Comparison of ENCODE assay signal across 8 cellular contexts in the genomic region with DNA sequence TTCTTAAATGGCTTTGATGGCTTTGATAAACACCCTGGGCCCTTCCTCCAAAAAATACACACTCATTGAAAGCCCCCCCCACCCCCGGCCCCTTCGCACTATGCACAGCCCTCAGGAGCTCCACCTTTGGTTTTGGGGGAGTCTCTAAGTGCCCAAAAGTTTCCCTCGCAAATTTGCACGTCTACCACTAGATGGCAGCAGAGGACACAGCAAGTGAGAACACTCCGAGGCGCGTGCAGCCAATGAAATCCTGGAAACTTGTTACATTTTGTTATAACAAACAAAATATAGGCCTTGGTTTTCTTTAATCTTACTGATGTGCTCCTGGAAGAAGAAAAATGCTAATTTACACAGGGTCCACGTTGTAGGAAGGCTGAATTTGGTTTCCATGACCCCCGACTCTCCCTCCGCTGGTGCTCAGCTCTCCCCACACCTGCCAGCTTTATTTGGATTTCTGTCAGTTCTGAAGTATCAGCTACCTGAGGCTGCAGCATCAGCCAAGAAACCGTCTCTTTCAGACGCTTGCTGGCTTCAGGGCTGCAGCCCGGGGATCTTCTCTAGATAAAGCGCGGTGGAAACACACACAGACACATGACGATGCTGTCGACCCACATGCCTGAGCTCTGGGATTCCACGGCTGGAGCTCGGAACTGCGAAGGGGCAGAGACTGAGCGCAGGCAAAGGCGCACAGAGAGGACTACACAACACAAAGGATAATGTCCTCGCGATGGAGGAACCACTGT.
DNase-seq lines count a peak whose midpoint lies in the region; ATAC-seq, FAIRE-seq and TF ChIP-seq lines count a peak whose summit lies in the region.

No MANE protein-coding gene starts in this region.

- H3K9me3 ChIP-seq in small intestine (ENCODE audit: control insufficient read depth, low read depth), result no peaks in the 10 kb centered on the region

- no peaks in the 10 kb centered on the region for H3K27me3 ChIP-seq in small intestine (ENCODE audit: control insufficient read depth in 2 of 2, insufficient read depth in 2 of 2, low read length in 2 of 2)

- no peaks in the 10 kb centered on the region for H3K4me1 ChIP-seq in small intestine (ENCODE audit: control insufficient read depth in 2 of 2, insufficient read depth in 1 of 2, low read depth in 1 of 2, low read length in 1 of 2)

- 52 to 53% (median 53%) methylated on average over 24 of the region's 24 CpGs for WGBS in small intestine, 3 donors

- H3K4me3 ChIP-seq in AG09309 (ENCODE audit: control insufficient read depth, low read depth, low read length) (no peak overlapping the region), small intestine (ENCODE audit: low read depth in 1 of 2, low read length in 2 of 2) (no peak overlapping the region)

- no peaks in the 10 kb centered on the region for H3K36me3 ChIP-seq in small intestine (ENCODE audit: control insufficient read depth in 2 of 2, insufficient read depth in 2 of 2, low read length in 2 of 2)

- H3K27ac ChIP-seq in small intestine (ENCODE audit: low read depth in 1 of 2, low read length in 1 of 2), result no peak overlapping the region

- FAIRE-seq in small intestine (lab: Jason Lieb, UNC), result no peak

- ATAC-seq in GM19043 (IDR thresholded peaks at IDR 0.05; ENCODE audit: low read depth, unreplicated experiment) (peak; percentile 57), HG02981 (IDR thresholded peaks at IDR 0.05; ENCODE audit: unreplicated experiment) (no peak)

- peak; percentile 94 for TF ChIP-seq CTCF in AG09309 (IDR thresholded peaks at IDR 0.05; ENCODE audit: control insufficient read depth, insufficient read depth, low read depth, low read length, missing control alignments)

- DNase-seq in AG09309 (ENCODE audit: low read depth) (peak; percentile 28), NCI-H1092 (lab: John Stamatoyannopoulos, UW) (peak; percentile 75), T-helper 22 cell (ENCODE audit: low read depth) (peak; percentile 20), astrocyte of the hippocampus (ENCODE audit: low read depth, low spot score) (peak; percentile 83), hypothalamus (lab: John Stamatoyannopoulos, UW) (peak in 27 of 51 donors; percentile 3 to 74 (median 33)), small intestine (peak; percentile 67)

Comparison
In these comparisons a context has a peak if more than half of its experiments do, and no peak if none do; other contexts are left out.
1. DNase-seq: peak in every context shown above with its lines; median percentile 83 in astrocyte of the hippocampus; 75 in NCI-H1092; 67 in small intestine; 33 in hypothalamus; 28 in AG09309; 20 in T-helper 22 cell.